Comparison of ENCODE assay signal across 8 cellular contexts in genomic region chr9:86282979-86283535, GRCh38. TPM values are rescaled to one million over a fixed set of nuclear protein-coding genes. Genes with fewer than 3 reads are reported as not detected.
DNase-seq lines count a peak whose midpoint lies in the region; ATAC-seq and TF ChIP-seq lines count a peak whose summit lies in the region.

No MANE protein-coding gene starts in this region.

- no peaks in the 10 kb centered on the region for H3K27me3 ChIP-seq in SK-N-SH (ENCODE audit: insufficient read depth)
- H3K27me3 ChIP-seq in esophagus muscularis mucosa: no peaks in the 10 kb centered on the region

- CTCF ChIA-PET in AG04449 (lab: Yijun Ruan, JAX) (no interaction called here), SK-N-SH (lab: Yijun Ruan, JAX) (interaction anchor here (0.8 to 1.2 kb wide), 3 partner anchors 26 to 341 kb away, joined by 3 read pairs; no protein-coding TSS in a partner anchor)

- H3K4me3 Mint-ChIP-seq in natural killer cell: peak overlapping the region; percentile 93

- POLR2A ChIA-PET in AG04449 (lab: Yijun Ruan, JAX) (interaction anchor here (0.8 to 1.0 kb wide), 2 partner anchors 26 to 38 kb away, joined by 4 read pairs; no protein-coding TSS in a partner anchor), SK-N-SH (lab: Yijun Ruan, JAX) (interaction anchor here (0.6 to 1.0 kb wide), 3 partner anchors 9 to 185 kb away, joined by 3 to 4 read pairs (median 3); no protein-coding TSS in a partner anchor)

- peak overlapping the region; percentile 92 for H3K9ac ChIP-seq in SK-N-SH

- no peaks in the 10 kb centered on the region for H3K9me3 Mint-ChIP-seq in natural killer cell

- no peak for TF ChIP-seq POLR2A in esophagus muscularis mucosa (IDR thresholded peaks at IDR 0.05; ENCODE audit: low read depth)

- TF ChIP-seq CTCF in AG04449 (IDR thresholded peaks at IDR 0.05; ENCODE audit: insufficient read depth, low read length, missing control alignments) (no peak), SK-N-SH (IDR thresholded peaks at IDR 0.05) (no peak), esophagus muscularis mucosa (IDR thresholded peaks at IDR 0.05) (no peak), natural killer cell (IDR thresholded peaks at IDR 0.05) (no peak)

- H3K4me3 ChIP-seq in AG04449 (ENCODE audit: low read depth, low read length): peak overlapping the region; percentile 96
- H3K4me3 ChIP-seq in SK-N-SH (ENCODE audit: low read depth in 2 of 2, low read length in 1 of 2): peak overlapping the region; percentile 91 to 93
- H3K4me3 ChIP-seq in esophagus muscularis mucosa: peak overlapping the region; percentile 86 to 98 (median 96)

- 12% methylated on average over 12 of the region's 12 CpGs for WGBS in SK-N-SH (ENCODE audit: low lambda C conversion rate)
- 21% methylated on average over 10 of the region's 12 CpGs for WGBS in esophagus muscularis mucosa

- H3K4me1 ChIP-seq in SK-N-SH (ENCODE audit: control insufficient read depth in 1 of 2, insufficient read depth in 2 of 2, low read depth in 1 of 2, low read length in 1 of 2) (peaks cover 7 to 18% of the 10 kb centered on the region in 2 experiments; a peak in 3 of 4 replicates), esophagus muscularis mucosa (peaks cover 22 to 43% (median 37%) of the 10 kb centered on the region in 4 donors)

- H3K36me3 Mint-ChIP-seq in natural killer cell: no peaks in the 10 kb centered on the region

- peaks cover 38% of the 10 kb centered on the region for H3K79me2 ChIP-seq in SK-N-SH (ENCODE audit: insufficient read depth)

- peak; percentile 29 for ATAC-seq in GM18511 (IDR thresholded peaks at IDR 0.05; ENCODE audit: unreplicated experiment)
- ATAC-seq in HG03139 (IDR thresholded peaks at IDR 0.05; ENCODE audit: unreplicated experiment): peak; percentile 7
- ATAC-seq in natural killer cell: peak; percentile 49 to 65 (median 52)

- H3K4me2 ChIP-seq in SK-N-SH: peak overlapping the region; percentile 89

- peak; percentile 67 for DNase-seq in AG04449 (ENCODE audit: low read depth, low spot score)
- no peak for DNase-seq in SK-N-SH
- no peak for DNase-seq in esophagus muscularis mucosa (ENCODE audit: extremely low spot score)
- DNase-seq in natural killer cell: no peak
- no peak for DNase-seq in NCI-H1694 treated with DMSO at 0.1 percent for 48 hours (lab: John Stamatoyannopoulos, UW)
- DNase-seq in activated CD4-positive, alpha-beta T cell treated with anti-CD3 and anti-CD28 coated beads for 1 hour: no peak

- TF ChIP-seq EP300 in SK-N-SH (IDR thresholded peaks at IDR 0.05; ENCODE audit: borderline replicate concordance in 1 of 2, low read depth in 1 of 2, low read length in 1 of 2) (no peak), esophagus muscularis mucosa (IDR thresholded peaks at IDR 0.05) (no peak)

- H3K36me3 ChIP-seq in SK-N-SH (replicated peaks in 1 of 2; ENCODE audit: control insufficient read depth in 1 of 2, insufficient read depth in 2 of 2, low read length in 1 of 2) (peaks cover 20% of the 10 kb centered on the region in 2 experiments), esophagus muscularis mucosa (peaks cover 0 to 24% (median 4%) of the 10 kb centered on the region in 4 donors)

- H3K9me2 ChIP-seq in SK-N-SH: no peaks in the 10 kb centered on the region

- H3K27ac Mint-ChIP-seq in natural killer cell: peak overlapping the region; percentile 95 to 98

- H3F3A ChIP-seq in SK-N-SH (replicated peaks; ENCODE audit: insufficient read depth): no peaks in the 10 kb centered on the region

- intact Hi-C loops in esophagus muscularis mucosa (cut with DNase I): no loop called here
- intact Hi-C loops in natural killer cell (cut with micrococcal nuclease): loop anchor here (1.0 to 10.0 kb wide), 4 partner anchors 54 to 342 kb away; partner anchors contain the start of genes NAA35 and TUT7

- peaks cover 34 to 37% of the 10 kb centered on the region in 2 donors for H3K4me1 Mint-ChIP-seq in natural killer cell

- TF ChIP-seq RAD21 in SK-N-SH (IDR thresholded peaks at IDR 0.05; ENCODE audit: low read length): no peak

- peak overlapping the region; percentile 73 to 89; a peak in 3 of 4 replicates for H3K27ac ChIP-seq in SK-N-SH (ENCODE audit: low read depth in 2 of 2, low read length in 1 of 2)
- H3K27ac ChIP-seq in esophagus muscularis mucosa (replicated peaks in 1 of 4): peak overlapping the region; percentile 95 to 99 (median 98)

- peak overlapping the region; percentile 88 for H2AFZ ChIP-seq in SK-N-SH (ENCODE audit: low read depth)

- H4K20me1 ChIP-seq in SK-N-SH (ENCODE audit: insufficient read depth): no peaks in the 10 kb centered on the region

- no peaks in the 10 kb centered on the region for H3K27me3 Mint-ChIP-seq in natural killer cell (ENCODE audit: low read depth in 2 of 2)

- no peaks in the 10 kb centered on the region for H3K9me3 ChIP-seq in SK-N-SH
- no peaks in the 10 kb centered on the region for H3K9me3 ChIP-seq in esophagus muscularis mucosa

TF ChIP-seq in SK-N-SH, 30 proteins besides CTCF, POLR2A, EP300 and RAD21 (continues in another document):
- TF ChIP-seq USF1 (IDR thresholded peaks at IDR 0.05; ENCODE audit: borderline replicate concordance, low read depth): no peak
- TF ChIP-seq SIN3A (IDR thresholded peaks at IDR 0.05; ENCODE audit: borderline replicate concordance, low read depth, low read length): no peak
- TF ChIP-seq RXRA (IDR thresholded peaks at IDR 0.05; ENCODE audit: borderline replicate concordance, low read depth): no peak
- TF ChIP-seq IRF3 (IDR thresholded peaks at IDR 0.05; ENCODE audit: low read depth, low read length): no peak
- no peak for TF ChIP-seq REST (IDR thresholded peaks at IDR 0.05; ENCODE audit: low read depth, low read length)
- TF ChIP-seq ELF1 (IDR thresholded peaks at IDR 0.05): no peak
- TF ChIP-seq FOXM1 (IDR thresholded peaks at IDR 0.05; ENCODE audit: low read depth): no peak
- no peak; the same call in 1 of the 2 replicates for TF ChIP-seq MAX (IDR thresholded peaks at IDR 0.05; ENCODE audit: low read depth)
- no peak for TF ChIP-seq CHD2 (IDR thresholded peaks at IDR 0.05; ENCODE audit: low read length, partially characterized antibody)
- TF ChIP-seq FOXJ3 (CRISPR knock-in tag; IDR thresholded peaks at IDR 0.05): no peak
- no peak for TF ChIP-seq RCOR1 (IDR thresholded peaks at IDR 0.05; ENCODE audit: low read length)
- TF ChIP-seq TAF1 (IDR thresholded peaks at IDR 0.05; ENCODE audit: borderline replicate concordance, low read depth, low read length): no peak
- no peak for TF ChIP-seq SMC3 (IDR thresholded peaks at IDR 0.05; ENCODE audit: low read depth, low read length)

RNA-seq across cellular contexts. Expression of gene ISCA1, which starts 0.7 kb away (rescaled TPM):
- polyA plus RNA-seq in SK-N-SH (2012; rRNA removed): 10.9 and 14.7 TPM in 2 replicates
- 19.2 and 24.0 TPM in 2 replicates for polyA plus RNA-seq in SK-N-SH (2012; cell fraction: cytosol; rRNA removed)
- polyA plus RNA-seq in SK-N-SH (2012; cell fraction: nucleus; rRNA removed): 5.0 and 13.1 TPM in 2 replicates
- total RNA-seq in esophagus muscularis mucosa: 10 to 100 TPM; 37.0 to 56.5 (median 40.5) TPM
- 10 to 100 TPM; 57.3 to 67.6 (median 63.4) TPM for total RNA-seq in natural killer cell

RNA-seq across cellular contexts. Expression of gene C9orf153, which starts 23.6 kb away (rescaled TPM):
- polyA plus RNA-seq in SK-N-SH (2012; rRNA removed): 0.03 TPM in 1 of 2 replicates, not detected in the other
- 0.03 TPM in 2 replicates for polyA plus RNA-seq in SK-N-SH (2012; cell fraction: cytosol; rRNA removed)
- 0.05 and 0.06 TPM in 2 replicates for polyA plus RNA-seq in SK-N-SH (2012; cell fraction: nucleus; rRNA removed)
- total RNA-seq in esophagus muscularis mucosa: under 1 TPM in 2 of 4 donors, not detected in 2; 0.33 to 0.46 TPM
- under 1 TPM in 2 of 3 donors, not detected in 1; 0.28 to 0.63 TPM for total RNA-seq in natural killer cell
